ENCODE assay signal across 8 cellular contexts in genomic region chr19:19642506-19643157, GRCh38. TPM values are rescaled to one million over a fixed set of nuclear protein-coding genes. Genes with fewer than 3 reads are reported as not detected.
A peak's percentile ranks its signal among the peaks of the same experiment; 100 is the strongest.
DNase-seq lines count a peak whose midpoint lies in the region; ATAC-seq and TF ChIP-seq lines count a peak whose summit lies in the region.

No MANE protein-coding gene starts in this region.

- H3K4me3 Mint-ChIP-seq in T-helper 2 cell treated with Interferon-gamma antibody and Interleukin-4, amounts not matched to agents 5 μg/mL and 100 μg/mL, for 36 hours: peak overlapping the region; percentile 100
- peak overlapping the region; percentile 90 to 100 (median 100) for H3K4me3 Mint-ChIP-seq in naive B cell

- no peaks in the 10 kb centered on the region for H3K9me3 Mint-ChIP-seq in T-helper 2 cell treated with Interferon-gamma antibody and Interleukin-4, amounts not matched to agents 5 μg/mL and 100 μg/mL, for 36 hours
- H3K9me3 Mint-ChIP-seq in naive B cell: no peaks in the 10 kb centered on the region

- H3K27me3 ChIP-seq in duodenal mucosa (ENCODE audit: control insufficient read depth in 1 of 2, insufficient read depth in 2 of 2, low read length in 2 of 2) (no peaks in the 10 kb centered on the region), transverse colon (no peaks in the 10 kb centered on the region)

- intact Hi-C loops in transverse colon (cut with DNase I; ENCODE audit: low total_unique reads): no loop called here

- H3K27me3 Mint-ChIP-seq in T-helper 2 cell treated with Interferon-gamma antibody and Interleukin-4, amounts not matched to agents 5 μg/mL and 100 μg/mL, for 36 hours (ENCODE audit: low read depth): no peaks in the 10 kb centered on the region
- H3K27me3 Mint-ChIP-seq in naive B cell: no peaks in the 10 kb centered on the region

- no peak for TF ChIP-seq EP300 in transverse colon (IDR thresholded peaks at IDR 0.05; ENCODE audit: low read depth)

- H3K4me3 ChIP-seq in GM12864 (ENCODE audit: low read depth, low read length) (peak overlapping the region; percentile 97), duodenal mucosa (ENCODE audit: low read depth in 1 of 2, low read length in 2 of 2) (peak overlapping the region; percentile 86 to 96), transverse colon (peak overlapping the region; percentile 38 to 86 (median 81))

- DNase-seq in GM12864 (ENCODE audit: low read depth): no peak
- DNase-seq in T-helper 2 cell treated with Interferon-gamma antibody and Interleukin-4, amounts not matched to agents 5 μg/mL and 100 μg/mL, for 36 hours (ENCODE audit: low spot score): peak; percentile 47
- DNase-seq in naive B cell: no peak
- peak; percentile 23 for DNase-seq in transverse colon
- no peak for DNase-seq in NCI-H1092 (lab: John Stamatoyannopoulos, UW)
- no peak for DNase-seq in C1 segment of cervical spinal cord (lab: John Stamatoyannopoulos, UW)

- peaks cover 43% of the 10 kb centered on the region for H3K36me3 Mint-ChIP-seq in T-helper 2 cell treated with Interferon-gamma antibody and Interleukin-4, amounts not matched to agents 5 μg/mL and 100 μg/mL, for 36 hours (ENCODE audit: low read depth)
- H3K36me3 Mint-ChIP-seq in naive B cell: peaks cover 0 to 20% of the 10 kb centered on the region in 2 donors

- 20% methylated on average over 1 to 16 of the region's 16 CpGs for WGBS in transverse colon (ENCODE audit: low coverage in 1 of 2), 2 donors

- TF ChIP-seq CTCF in GM12864 (IDR thresholded peaks at IDR 0.05; ENCODE audit: low read depth, low read length, missing control alignments) (no peak), transverse colon (IDR thresholded peaks at IDR 0.05) (no peak)

- H3K4me1 ChIP-seq in duodenal mucosa (ENCODE audit: control insufficient read depth in 1 of 2, insufficient read depth in 2 of 2, low read length in 2 of 2) (peaks cover 6 to 15% of the 10 kb centered on the region in 2 donors), transverse colon (peaks cover 0 to 10% (median 5%) of the 10 kb centered on the region in 4 donors)

- peak overlapping the region; percentile 93 for H3K27ac Mint-ChIP-seq in T-helper 2 cell treated with Interferon-gamma antibody and Interleukin-4, amounts not matched to agents 5 μg/mL and 100 μg/mL, for 36 hours
- peak overlapping the region; percentile 94 to 100 (median 98) for H3K27ac Mint-ChIP-seq in naive B cell

- H3K27ac ChIP-seq in duodenal mucosa (ENCODE audit: low read depth, low read length) (peak overlapping the region; percentile 20), transverse colon (peak overlapping the region; percentile 81 to 88 (median 84))

- H3K36me3 ChIP-seq in duodenal mucosa (ENCODE audit: control insufficient read depth in 1 of 2, insufficient read depth in 2 of 2, low read length in 2 of 2) (peaks cover 16 to 44% of the 10 kb centered on the region in 2 donors), transverse colon (peaks cover 0 to 17% (median 3%) of the 10 kb centered on the region in 4 donors)

- TF ChIP-seq POLR2A in transverse colon (IDR thresholded peaks at IDR 0.05): no peak

- H3K9me3 ChIP-seq in duodenal mucosa (ENCODE audit: control insufficient read depth in 1 of 2, low read length in 2 of 2) (no peaks in the 10 kb centered on the region), transverse colon (no peaks in the 10 kb centered on the region)

- in situ Hi-C loops in transverse colon (cut with MboI; ENCODE audit: low pct_ligation_motif_present in 1 of 4, low pct_unique_long_range_greater_than_20kb in 1 of 4, low sequenced_read_pairs in 3 of 4): loop anchor here (5.0 to 25.0 kb wide), 3 partner anchors 105 to 110 kb away; partner anchors contain the start of genes CILP2 (in 3 of the 4) and YJEFN3 (in 1 of the 4)

- ATAC-seq in HG02973 (IDR thresholded peaks at IDR 0.05; ENCODE audit: unreplicated experiment) (peak; percentile 21), naive B cell (ENCODE audit: low read depth in 2 of 2) (peak; percentile 3 to 8)

- peak overlapping the region; percentile 84 to 87 for H3K9ac ChIP-seq in duodenal mucosa (ENCODE audit: low read depth in 1 of 2, low read length in 2 of 2)

- H3K4me1 Mint-ChIP-seq in T-helper 2 cell treated with Interferon-gamma antibody and Interleukin-4, amounts not matched to agents 5 μg/mL and 100 μg/mL, for 36 hours (ENCODE audit: low read depth): peaks cover 11% of the 10 kb centered on the region
- H3K4me1 Mint-ChIP-seq in naive B cell: peaks cover 20 to 37% (median 22%) of the 10 kb centered on the region in 3 donors

RNA-seq across cellular contexts. Expression of gene GMIP, which starts 0.8 kb away (rescaled TPM):
- polyA plus RNA-seq in naive B cell (ENCODE audit: low read depth in 6 of 6): 10 to 100 TPM; 41.4 to 79.9 (median 49.1) TPM
- total RNA-seq in transverse colon: 10 to 100 TPM; 17.3 to 84.9 (median 27.2) TPM

RNA-seq across cellular contexts. Expression of gene LPAR2, which starts 14.6 kb away (rescaled TPM):
- polyA plus RNA-seq in naive B cell (ENCODE audit: low read depth in 6 of 6): 10 to 100 TPM in 2 of 6 donors, 1 to 10 TPM in 4; 6.1 to 13.0 (median 8.4) TPM
- total RNA-seq in transverse colon: 10 to 100 TPM; 19.2 to 52.5 (median 32.6) TPM

RNA-seq across cellular contexts. Expression of gene ATP13A1, which starts 20.8 kb away (rescaled TPM):
- 10 to 100 TPM; 13.2 to 59.0 (median 17.5) TPM for polyA plus RNA-seq in naive B cell (ENCODE audit: low read depth in 6 of 6)
- total RNA-seq in transverse colon: 100 to 1,000 TPM; 112 to 929 (median 402) TPM

RNA-seq across cellular contexts. Expression of gene PBX4, which starts 24.1 kb away (rescaled TPM):
- under 1 TPM in 2 of 6 donors, not detected in 4; 0.26 to 0.31 TPM for polyA plus RNA-seq in naive B cell (ENCODE audit: low read depth in 6 of 6)
- total RNA-seq in transverse colon: 10 to 100 TPM in 1 of 4 donors, 1 to 10 TPM in 3; 1.9 to 11.9 (median 5.1) TPM

RNA-seq across cellular contexts. Expression of gene ZNF101, which starts 26.0 kb away (rescaled TPM):
- polyA plus RNA-seq in naive B cell (ENCODE audit: low read depth in 6 of 6): 10 to 100 TPM; 29.2 to 66.9 (median 37.4) TPM
- 10 to 100 TPM in 3 of 4 donors, 1 to 10 TPM in 1; 6.8 to 16.8 (median 11.1) TPM for total RNA-seq in transverse colon

Comparison
In these comparisons a context has a peak if more than half of its experiments do, and no peak if none do; other contexts are left out.
1. DNase-seq: peak in T-helper 2 cell treated with Interferon-gamma antibody and Interleukin-4, amounts not matched to agents 5 μg/mL and 100 μg/mL, for 36 hours (single experiment) and transverse colon (single experiment); none in GM12864 (single experiment), naive B cell (single experiment), NCI-H1092 (single experiment) and C1 segment of cervical spinal cord (0 of 14).
2. Peak in every context shown above with its lines, with median percentiles within 50 percentile points of each other: H3K4me3 ChIP-seq.